In genomic region chr11:130315354-130315970, GRCh38 we compare ENCODE assay signal across 8 cellular contexts. TPM values are rescaled to one million over a fixed set of nuclear protein-coding genes. Genes with fewer than 3 reads are reported as not detected.
DNase-seq lines count a peak whose midpoint lies in the region; ATAC-seq and TF ChIP-seq lines count a peak whose summit lies in the region.

No MANE protein-coding gene starts in this region.

- H3K4me3 Mint-ChIP-seq in CD8-positive, alpha-beta memory T cell, result peak overlapping the region; percentile 88 to 93 (median 92)
- H3K4me3 Mint-ChIP-seq in activated T-helper 1 cell treated with anti-CD3 and anti-CD28 coated beads, Interleukin-12 subunit alpha, Interleukin-12 subunit beta, Interleukin-2, Interleukin-4 antibody, amounts not matched to agents 30 ng/mL and 10 ng/mL and 1 ng/mL, durations not matched to agents 14 hours and 24 hours and 36 hours, result peak overlapping the region; percentile 89
- peak overlapping the region; percentile 79 for H3K4me3 Mint-ChIP-seq in progenitor cell of endocrine pancreas (ENCODE audit: low read depth)

- POLR2A ChIA-PET in CD8-positive, alpha-beta memory T cell (lab: Charles Lee), result interaction anchor here (1.3 kb wide), 1 partner anchor 600 kb away, joined by 3 read pairs; no protein-coding TSS in a partner anchor

- no peak for TF ChIP-seq POLR2A in uterus (IDR thresholded peaks at IDR 0.05)

- H3K4me3 ChIP-seq in CD8-positive, alpha-beta memory T cell (ENCODE audit: low read length), result peak overlapping the region; percentile 90
- H3K4me3 ChIP-seq in uterus, result peak overlapping the region; percentile 76 to 86

- H3K27ac Mint-ChIP-seq in CD8-positive, alpha-beta memory T cell, result peak overlapping the region; percentile 95 to 99 (median 98)
- H3K27ac Mint-ChIP-seq in activated T-helper 1 cell treated with anti-CD3 and anti-CD28 coated beads, Interleukin-12 subunit alpha, Interleukin-12 subunit beta, Interleukin-2, Interleukin-4 antibody, amounts not matched to agents 30 ng/mL and 10 ng/mL and 1 ng/mL, durations not matched to agents 14 hours and 24 hours and 36 hours, result peak overlapping the region; percentile 91
- H3K27ac Mint-ChIP-seq in progenitor cell of endocrine pancreas, result peak overlapping the region; percentile 97

- peak overlapping the region; percentile 62 for H3K27ac ChIP-seq in CD8-positive, alpha-beta memory T cell (ENCODE audit: low read depth, low read length)
- H3K27ac ChIP-seq in foreskin keratinocyte (peak overlapping the region; percentile 30), uterus (peak overlapping the region; percentile 87 to 93)

- H3K4me1 Mint-ChIP-seq in CD8-positive, alpha-beta memory T cell, result peaks cover 39 to 50% (median 47%) of the 10 kb centered on the region in 3 donors
- peaks cover 44% of the 10 kb centered on the region for H3K4me1 Mint-ChIP-seq in activated T-helper 1 cell treated with anti-CD3 and anti-CD28 coated beads, Interleukin-12 subunit alpha, Interleukin-12 subunit beta, Interleukin-2, Interleukin-4 antibody, amounts not matched to agents 30 ng/mL and 10 ng/mL and 1 ng/mL, durations not matched to agents 14 hours and 24 hours and 36 hours (ENCODE audit: low read depth)
- H3K4me1 Mint-ChIP-seq in progenitor cell of endocrine pancreas (ENCODE audit: low read depth), result peaks cover 44% of the 10 kb centered on the region

- H3K9me3 ChIP-seq in CD8-positive, alpha-beta memory T cell (ENCODE audit: low read length), result no peaks in the 10 kb centered on the region
- no peaks in the 10 kb centered on the region for H3K9me3 ChIP-seq in uterus

- CTCF ChIA-PET in CD8-positive, alpha-beta memory T cell (lab: Charles Lee), result no interaction called here

- no peak for TF ChIP-seq CTCF in foreskin keratinocyte (conservative IDR thresholded peaks at IDR 0.05)
- TF ChIP-seq CTCF in progenitor cell of endocrine pancreas (IDR thresholded peaks at IDR 0.05; ENCODE audit: unreplicated experiment), result peak; percentile 33
- no peak for TF ChIP-seq CTCF in uterus (IDR thresholded peaks at IDR 0.05)

- H3K4me1 ChIP-seq in CD8-positive, alpha-beta memory T cell (ENCODE audit: insufficient read depth, low read length), result peaks cover 38% of the 10 kb centered on the region
- H3K4me1 ChIP-seq in foreskin keratinocyte (peaks cover 19% of the 10 kb centered on the region), uterus (peaks cover 0 to 10% of the 10 kb centered on the region in 2 donors)

- no peaks in the 10 kb centered on the region for H3K27me3 ChIP-seq in CD8-positive, alpha-beta memory T cell (ENCODE audit: insufficient read depth, low read length, poor library complexity, severe bottlenecking)
- H3K27me3 ChIP-seq in foreskin keratinocyte (no peaks in the 10 kb centered on the region), uterus (no peaks in the 10 kb centered on the region)

- intact Hi-C loops in activated T-helper 1 cell treated with anti-CD3 and anti-CD28 coated beads, Interleukin-12 subunit alpha, Interleukin-12 subunit beta, Interleukin-2, Interleukin-4 antibody, amounts not matched to agents 30 ng/mL and 10 ng/mL and 1 ng/mL, durations not matched to agents 14 hours and 24 hours and 36 hours (cut with micrococcal nuclease), result loop anchor here (1.0 to 10.0 kb wide), 7 partner anchors 25 to 569 kb away; partner anchors contain the start of genes APLP2 and PRDM10
- intact Hi-C loops in uterus (cut with DNase I; ENCODE audit: low total_unique reads), result no loop called here

- ATAC-seq in GM21576 (IDR thresholded peaks at IDR 0.05; ENCODE audit: unreplicated experiment) (peak; percentile 33), foreskin keratinocyte (peak; percentile 15)

- peaks cover 0 to 8% (median 0%) of the 10 kb centered on the region in 3 donors for H3K36me3 Mint-ChIP-seq in CD8-positive, alpha-beta memory T cell
- H3K36me3 Mint-ChIP-seq in activated T-helper 1 cell treated with anti-CD3 and anti-CD28 coated beads, Interleukin-12 subunit alpha, Interleukin-12 subunit beta, Interleukin-2, Interleukin-4 antibody, amounts not matched to agents 30 ng/mL and 10 ng/mL and 1 ng/mL, durations not matched to agents 14 hours and 24 hours and 36 hours (ENCODE audit: low read depth), result no peaks in the 10 kb centered on the region
- no peaks in the 10 kb centered on the region for H3K36me3 Mint-ChIP-seq in progenitor cell of endocrine pancreas (ENCODE audit: insufficient read depth)

- H3K27me3 Mint-ChIP-seq in CD8-positive, alpha-beta memory T cell, result no peaks in the 10 kb centered on the region
- peaks cover 3% of the 10 kb centered on the region for H3K27me3 Mint-ChIP-seq in activated T-helper 1 cell treated with anti-CD3 and anti-CD28 coated beads, Interleukin-12 subunit alpha, Interleukin-12 subunit beta, Interleukin-2, Interleukin-4 antibody, amounts not matched to agents 30 ng/mL and 10 ng/mL and 1 ng/mL, durations not matched to agents 14 hours and 24 hours and 36 hours (ENCODE audit: insufficient read depth)
- no peaks in the 10 kb centered on the region for H3K27me3 Mint-ChIP-seq in progenitor cell of endocrine pancreas

- H3K9me3 Mint-ChIP-seq in CD8-positive, alpha-beta memory T cell, result no peaks in the 10 kb centered on the region
- no peaks in the 10 kb centered on the region for H3K9me3 Mint-ChIP-seq in activated T-helper 1 cell treated with anti-CD3 and anti-CD28 coated beads, Interleukin-12 subunit alpha, Interleukin-12 subunit beta, Interleukin-2, Interleukin-4 antibody, amounts not matched to agents 30 ng/mL and 10 ng/mL and 1 ng/mL, durations not matched to agents 14 hours and 24 hours and 36 hours
- peaks cover 3% of the 10 kb centered on the region for H3K9me3 Mint-ChIP-seq in progenitor cell of endocrine pancreas (ENCODE audit: low read depth)

- no peaks in the 10 kb centered on the region for H3K36me3 ChIP-seq in CD8-positive, alpha-beta memory T cell (ENCODE audit: insufficient read depth, low read length)
- no peaks in the 10 kb centered on the region for H3K36me3 ChIP-seq in uterus

- DNase-seq in CD8-positive, alpha-beta memory T cell, result peak; percentile 35 to 70 (median 43)
- DNase-seq in NCI-H1092 (lab: John Stamatoyannopoulos, UW) (peak; percentile 29), foreskin keratinocyte (no peak), progenitor cell of endocrine pancreas (ENCODE audit: low spot score, unreplicated experiment) (peak; percentile 32), uterus (peak; percentile 21 to 28), AML-193 (lab: John Stamatoyannopoulos, UW) (no peak)
- peak; percentile 41 for DNase-seq in activated T-helper 1 cell treated with anti-CD3 and anti-CD28 coated beads, Interleukin-12 subunit alpha, Interleukin-12 subunit beta, Interleukin-2, Interleukin-4 antibody, amounts not matched to agents 30 ng/mL and 10 ng/mL and 1 ng/mL, durations not matched to agents 14 hours and 24 hours and 36 hours (ENCODE audit: low spot score)

RNA-seq across cellular contexts. Expression of gene ZBTB44, which starts 0.7 kb away (rescaled TPM):
- total RNA-seq in CD8-positive, alpha-beta memory T cell, result 10 to 100 TPM; 41.3 to 44.0 TPM
- polyA plus RNA-seq in CD8-positive, alpha-beta memory T cell, result 8.2 TPM
- total RNA-seq in activated T-helper 1 cell treated with anti-CD3 and anti-CD28 coated beads, Interleukin-12 subunit alpha, Interleukin-12 subunit beta, Interleukin-2, Interleukin-4 antibody, amounts not matched to agents 30 ng/mL and 10 ng/mL and 1 ng/mL, durations not matched to agents 14 hours and 24 hours and 36 hours, result 32.9 and 33.0 TPM in 2 replicates
- total RNA-seq in foreskin keratinocyte (20.8 and 21.2 TPM in 2 replicates), progenitor cell of endocrine pancreas (40.9 and 42.5 TPM in 2 replicates), uterus (100 to 1,000 TPM in 1 of 4 donors, 10 to 100 TPM in 3; 57.4 to 126 (median 95.5) TPM)
- polyA plus RNA-seq in foreskin keratinocyte, result 3.9 and 4.4 TPM in 2 replicates

Comparison
In these comparisons a context has a peak if more than half of its experiments do, and no peak if none do; other contexts are left out.
1. DNase-seq: peak in CD8-positive, alpha-beta memory T cell (5 of 5), NCI-H1092 (single experiment), activated T-helper 1 cell treated with anti-CD3 and anti-CD28 coated beads, Interleukin-12 subunit alpha, Interleukin-12 subunit beta, Interleukin-2, Interleukin-4 antibody, amounts not matched to agents 30 ng/mL and 10 ng/mL and 1 ng/mL, durations not matched to agents 14 hours and 24 hours and 36 hours (single experiment), progenitor cell of endocrine pancreas (single experiment) and uterus (2 of 2); none in foreskin keratinocyte (0 of 2) and AML-193 (0 of 2).
2. H3K27ac ChIP-seq: peak in every context shown above with its lines; median percentile 90 in uterus; 62 in CD8-positive, alpha-beta memory T cell; 30 in foreskin keratinocyte.
3. Peak in every context shown above with its lines, with median percentiles within 50 percentile points of each other: H3K27ac Mint-ChIP-seq and H3K4me3 Mint-ChIP-seq.